8 cellular contexts compared by ENCODE assay signal in genomic region chrX:64975491-64975890, GRCh38. TPM values are rescaled to one million over a fixed set of nuclear protein-coding genes. Genes with fewer than 3 reads are reported as not detected.
DNase-seq lines count a peak whose midpoint lies in the region; ATAC-seq and TF ChIP-seq lines count a peak whose summit lies in the region.

No MANE protein-coding gene starts in this region.

- ATAC-seq in HG03066 (IDR thresholded peaks at IDR 0.05; ENCODE audit: low read depth, unreplicated experiment) (peak; percentile 24), lung (ENCODE audit: insufficient read depth, low FRiP score) (peak; percentile 40), HG03108 (IDR thresholded peaks at IDR 0.05; ENCODE audit: unreplicated experiment) (no peak)
- ATAC-seq in stimulated activated effector memory CD8-positive, alpha-beta T cell treated with anti-CD3 and anti-CD28 coated beads, Interleukin-12 subunit alpha, Interleukin-12 subunit beta, amount 100 ng/mL, for 72 hours, result peak; percentile 59

- 1 to 27% methylated on average over 14 to 24 of the region's 24 CpGs for WGBS in lung, 2 donors

- H3K27ac Mint-ChIP-seq in stimulated activated effector memory CD8-positive, alpha-beta T cell treated with anti-CD3 and anti-CD28 coated beads, Interleukin-12 subunit alpha, Interleukin-12 subunit beta, amount 100 ng/mL, for 72 hours, result peak overlapping the region; percentile 89

- H3K27me3 ChIP-seq in lung (ENCODE audit: control insufficient read depth, insufficient read depth), result no peaks in the 10 kb centered on the region

- TF ChIP-seq CTCF in WI38 (IDR thresholded peaks at IDR 0.05; ENCODE audit: low read depth, low read length) (no peak), lung (IDR thresholded peaks at IDR 0.05; ENCODE audit: control extremely low read depth, extremely low read depth) (no peak)

- no peaks in the 10 kb centered on the region for H3K36me3 ChIP-seq in lung (ENCODE audit: control insufficient read depth in 2 of 2, insufficient read depth in 2 of 2, low read length in 2 of 2)

- no peaks in the 10 kb centered on the region for H3K36me3 Mint-ChIP-seq in stimulated activated effector memory CD8-positive, alpha-beta T cell treated with anti-CD3 and anti-CD28 coated beads, Interleukin-12 subunit alpha, Interleukin-12 subunit beta, amount 100 ng/mL, for 72 hours

- peak overlapping the region in 1 of 2 donors; percentile 24 for H3K27ac ChIP-seq in lung (ENCODE audit: low read depth in 1 of 2, low read length in 1 of 2)

- H3K4me1 Mint-ChIP-seq in stimulated activated effector memory CD8-positive, alpha-beta T cell treated with anti-CD3 and anti-CD28 coated beads, Interleukin-12 subunit alpha, Interleukin-12 subunit beta, amount 100 ng/mL, for 72 hours, result no peaks in the 10 kb centered on the region

- H3K4me1 ChIP-seq in lung (ENCODE audit: control insufficient read depth in 2 of 2, insufficient read depth in 2 of 2, low read length in 2 of 2), result peaks cover 0 to 4% of the 10 kb centered on the region in 2 donors

- peak overlapping the region; percentile 96 for H3K4me3 Mint-ChIP-seq in stimulated activated effector memory CD8-positive, alpha-beta T cell treated with anti-CD3 and anti-CD28 coated beads, Interleukin-12 subunit alpha, Interleukin-12 subunit beta, amount 100 ng/mL, for 72 hours

- H3K9me3 Mint-ChIP-seq in stimulated activated effector memory CD8-positive, alpha-beta T cell treated with anti-CD3 and anti-CD28 coated beads, Interleukin-12 subunit alpha, Interleukin-12 subunit beta, amount 100 ng/mL, for 72 hours, result no peaks in the 10 kb centered on the region

- DNase-seq in ELR (ENCODE audit: low read depth) (peak; percentile 40), ecto neural progenitor cell (ENCODE audit: low spot score) (peak; percentile 64), lung (ENCODE audit: low spot score) (no peak), HuH-7.5 (ENCODE audit: low spot score) (no peak)
- DNase-seq in stimulated activated effector memory CD8-positive, alpha-beta T cell treated with anti-CD3 and anti-CD28 coated beads, Interleukin-12 subunit alpha, Interleukin-12 subunit beta, amount 100 ng/mL, for 72 hours (ENCODE audit: low spot score in 2 of 2), result peak; percentile 1 to 46

- H3K9me3 ChIP-seq in lung (ENCODE audit: control insufficient read depth in 2 of 2, insufficient read depth in 1 of 2, low read length in 1 of 2), result peaks cover 0 to 2% of the 10 kb centered on the region in 2 donors

- H3K4me3 ChIP-seq in WI38 (ENCODE audit: low read depth, low read length) (peak overlapping the region; percentile 60), lung (peak overlapping the region; percentile 45)

RNA-seq across cellular contexts. Expression of gene ZC4H2, which starts 0.8 kb away (rescaled TPM):
- 10 to 100 TPM in 1 of 2 donors, 1 to 10 TPM in 1; 6.0 to 14.6 TPM for total RNA-seq in lung
- 1 to 10 TPM; 2.6 to 3.4 TPM for polyA plus RNA-seq in lung

RNA-seq across cellular contexts. Expression of gene ZC3H12B, which starts 59.1 kb away (rescaled TPM):
- 1 to 10 TPM; 1.4 to 4.0 TPM for total RNA-seq in lung
- under 1 TPM; 0.16 to 0.22 TPM for polyA plus RNA-seq in lung

Comparison
In these comparisons a context has a peak if more than half of its experiments do, and no peak if none do; other contexts are left out.
1. DNase-seq: peak in ELR (single experiment), ecto neural progenitor cell (single experiment) and stimulated activated effector memory CD8-positive, alpha-beta T cell treated with anti-CD3 and anti-CD28 coated beads, Interleukin-12 subunit alpha, Interleukin-12 subunit beta, amount 100 ng/mL, for 72 hours (2 of 2); none in lung (single experiment) and HuH-7.5 (single experiment).